ENCODE assay signal across 19 cellular contexts in the genomic region with DNA sequence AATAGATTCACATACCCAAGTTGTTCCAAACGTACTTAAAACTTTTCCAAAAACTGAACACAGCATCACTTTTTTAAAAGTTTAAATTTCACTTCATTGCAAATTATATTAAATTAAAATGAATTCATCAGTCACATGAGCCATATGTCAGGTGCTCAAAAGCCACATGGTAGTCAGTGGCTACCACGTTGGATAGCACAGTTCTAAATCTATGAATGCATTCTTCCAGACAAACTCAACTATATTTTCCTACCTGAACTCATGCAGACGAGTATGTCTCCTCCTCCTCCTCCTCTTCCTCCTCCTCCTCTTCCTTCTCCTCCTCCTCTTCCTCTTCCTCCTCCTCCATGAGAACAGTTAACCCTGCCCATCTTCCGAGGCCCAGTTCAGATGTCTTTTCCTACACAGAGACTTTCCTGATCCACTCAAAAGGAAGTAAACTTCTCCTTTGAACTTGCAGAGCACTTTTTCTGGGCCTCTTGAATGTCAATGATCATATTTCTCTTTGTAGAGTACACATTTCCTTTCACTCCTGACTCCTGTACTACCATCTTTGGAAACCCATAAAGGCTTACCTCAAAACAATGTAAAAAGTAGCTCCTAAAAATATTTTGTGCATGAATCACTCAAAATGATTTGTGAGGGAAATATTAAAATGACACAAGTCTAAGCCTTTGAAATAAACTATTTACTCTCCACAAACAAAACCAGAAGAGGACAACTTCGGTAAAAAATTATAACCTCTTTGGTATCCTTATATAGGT.
"Had no signal": no experiment of that assay in that cellular context is flagged by ENCODE, and none has a peak within 500 bp of the region (broad histone marks: within the 10 kb centered on the region; RNA-seq: fewer than 3 reads in every experiment).

No MANE protein-coding gene starts in this region.

- H3K9me3 ChIP-seq: body of pancreas, suprapubic skin had no signal

- H3K4me3 ChIP-seq: body of pancreas, smooth muscle cell, suprapubic skin had no signal

- DNase-seq: activated CD4-positive, alpha-beta T cell treated with anti-CD3 and anti-CD28 coated beads, Interleukin-2, amount 50 U/mL, for 48 hours; activated naive CD4-positive, alpha-beta T cell treated with anti-CD3 and anti-CD28 coated beads, Interleukin-2, amount 50 U/mL, for 16 hours; activated T-cell treated with anti-CD3 and anti-CD28 coated beads, Interleukin-2, amount 50 U/mL, for 24 hours; body of pancreas; cerebellar nuclear complex; effector CD8-positive, alpha-beta T cell; glutamatergic neuron; hypothalamus; left ventricle myocardium superior; mesendoderm; right cardiac atrium; stimulated activated naive CD8-positive, alpha-beta T cell treated with anti-CD3 and anti-CD28 coated beads, Interleukin-15, Interleukin-2, amounts not matched to agents 100 U/mL and 50 U/mL, for 24 hours; T-helper 17 cell; trophoblast cell; WERI-Rb-1 had no signal

- H3K36me3 ChIP-seq: suprapubic skin, WERI-Rb-1 had no signal

- H3K4me1 ChIP-seq: foreskin keratinocyte, suprapubic skin had no signal

- H3K27me3 ChIP-seq: body of pancreas, foreskin keratinocyte, suprapubic skin had no signal

- H3K27ac ChIP-seq: body of pancreas, foreskin keratinocyte, suprapubic skin, WERI-Rb-1 had no signal

- H3K4me2 ChIP-seq: smooth muscle cell had no signal

- ATAC-seq: body of pancreas; foreskin keratinocyte; left ventricle myocardium superior; natural killer cell treated with Interleukin-12 subunit alpha and Interleukin-12 subunit beta and Interleukin-15 and Interleukin-18, amount 100 ng/mL, for 72 hours; right cardiac atrium; stimulated activated naive CD8-positive, alpha-beta T cell treated with anti-CD3 and anti-CD28 coated beads, Interleukin-15, Interleukin-2, amounts not matched to agents 100 U/mL and 50 U/mL, for 24 hours; T-helper 17 cell had no signal
